In genomic region chr6:85675030-85675819, GRCh38 we compare ENCODE assay signal across 8 cellular contexts. TPM values are rescaled to one million over a fixed set of nuclear protein-coding genes. Genes with fewer than 3 reads are reported as not detected.
DNase-seq lines count a peak whose midpoint lies in the region; ATAC-seq, FAIRE-seq and TF ChIP-seq lines count a peak whose summit lies in the region.

No MANE protein-coding gene starts in this region.

- in situ Hi-C loops in HAP-1 (cut with MboI; ENCODE audit: low sequenced_read_pairs): loop anchor here (5.0 kb wide), 1 partner anchor 33 kb away; the partner anchor contains the start of gene SYNCRIP

- FAIRE-seq in A549 (lab: Jason Lieb, UNC): no peak

- H3K4me3 ChIP-seq in A549: peak overlapping the region; percentile 97; the same call in 2 of the 3 replicates
- peak overlapping the region; percentile 96 for H3K4me3 ChIP-seq in HAP-1

- no peaks in the 10 kb centered on the region for H3K9me3 Mint-ChIP-seq in activated T-helper 2 cell treated with anti-CD3 and anti-CD28 coated beads, Interferon-gamma antibody, Interleukin-2, Interleukin-4, amounts not matched to agents 10 μg/mL and 5 μg/mL and 100 μg/mL, durations not matched to agents 14 hours and 24 hours and 36 hours

- whole genome bisulfite sequencing in A549 (ENCODE audit: missing lambda C conversion rate): 51% methylated on average over 3 of the region's 4 CpGs

- no peak for TF ChIP-seq CTCF in A549 (IDR thresholded peaks at IDR 0.05)

- DNase-seq in A549 (ENCODE audit: low read depth in 1 of 2, low spot score in 1 of 2): peak in 1 of 2 experiments; percentile 47
- DNase-seq in HAP-1 (ENCODE audit: low spot score in 2 of 2): peak; percentile 27 to 38
- no peak for DNase-seq in activated T-helper 2 cell treated with anti-CD3 and anti-CD28 coated beads, Interferon-gamma antibody, Interleukin-2, Interleukin-4, amounts not matched to agents 10 μg/mL and 5 μg/mL and 100 μg/mL, durations not matched to agents 14 hours and 24 hours and 36 hours (ENCODE audit: low spot score)
- DNase-seq in islet precursor cell: peak; percentile 72
- no peak for DNase-seq in central memory CD4-positive, alpha-beta T cell
- no peak for DNase-seq in NCI-H146 (lab: John Stamatoyannopoulos, UW)

- intact Hi-C loops in activated T-helper 2 cell treated with anti-CD3 and anti-CD28 coated beads, Interferon-gamma antibody, Interleukin-2, Interleukin-4, amounts not matched to agents 10 μg/mL and 5 μg/mL and 100 μg/mL, durations not matched to agents 14 hours and 24 hours and 36 hours (cut with micrococcal nuclease): loop anchor here (5.0 to 10.0 kb wide), 3 partner anchors 50 to 1482 kb away; partner anchors contain the start of gene ZNF292

- TF ChIP-seq POLR2A in A549 (IDR thresholded peaks at IDR 0.05; ENCODE audit: low read length): no peak

- POLR2A ChIA-PET in A549 (lab: Yijun Ruan, JAX): interaction anchor here (0.8 to 8.4 kb wide), 3 partner anchors 15 to 41 kb away, joined by 3 to 378 read pairs (median 5); partner anchors contain the start of gene SYNCRIP

- H3K27me3 ChIP-seq in HAP-1 (ENCODE audit: low read depth): no peaks in the 10 kb centered on the region

- H3K36me3 Mint-ChIP-seq in activated T-helper 2 cell treated with anti-CD3 and anti-CD28 coated beads, Interferon-gamma antibody, Interleukin-2, Interleukin-4, amounts not matched to agents 10 μg/mL and 5 μg/mL and 100 μg/mL, durations not matched to agents 14 hours and 24 hours and 36 hours (ENCODE audit: low read depth): peaks cover 68% of the 10 kb centered on the region

- H3K27ac Mint-ChIP-seq in activated T-helper 2 cell treated with anti-CD3 and anti-CD28 coated beads, Interferon-gamma antibody, Interleukin-2, Interleukin-4, amounts not matched to agents 10 μg/mL and 5 μg/mL and 100 μg/mL, durations not matched to agents 14 hours and 24 hours and 36 hours: peak overlapping the region; percentile 46

- H3K4me2 ChIP-seq in A549: peak overlapping the region; percentile 95

- H3K4me1 ChIP-seq in A549 (peaks cover 35% of the 10 kb centered on the region; the same call in 2 of the 3 replicates), HAP-1 (peaks cover 38% of the 10 kb centered on the region)

- no peaks in the 10 kb centered on the region for H3K9me3 ChIP-seq in A549
- H3K9me3 ChIP-seq in HAP-1: no peaks in the 10 kb centered on the region

- H3K27ac ChIP-seq in A549: peak overlapping the region in 1 of 2 experiments; percentile 97; a peak in 2 of 6 replicates

- no peak for TF ChIP-seq RAD21 in A549 (conservative IDR thresholded peaks at IDR 0.05 in 1 of 2, IDR thresholded peaks at IDR 0.05 in 1 of 2)

- H3K4me1 Mint-ChIP-seq in activated T-helper 2 cell treated with anti-CD3 and anti-CD28 coated beads, Interferon-gamma antibody, Interleukin-2, Interleukin-4, amounts not matched to agents 10 μg/mL and 5 μg/mL and 100 μg/mL, durations not matched to agents 14 hours and 24 hours and 36 hours (ENCODE audit: low read depth): peaks cover 55% of the 10 kb centered on the region

- ATAC-seq in A549: no peak
- no peak for ATAC-seq in GM19023 (IDR thresholded peaks at IDR 0.05; ENCODE audit: unreplicated experiment)
- no peak for ATAC-seq in GM19395 (IDR thresholded peaks at IDR 0.05; ENCODE audit: unreplicated experiment)

- peaks cover 47% of the 10 kb centered on the region for H3K36me3 ChIP-seq in HAP-1 (replicated peaks)

- CTCF ChIA-PET in A549 (lab: Yijun Ruan, JAX): interaction anchor here (0.7 kb wide), 1 partner anchor 10 kb away, joined by 4 read pairs; no protein-coding TSS in a partner anchor

- H3K4me3 Mint-ChIP-seq in activated T-helper 2 cell treated with anti-CD3 and anti-CD28 coated beads, Interferon-gamma antibody, Interleukin-2, Interleukin-4, amounts not matched to agents 10 μg/mL and 5 μg/mL and 100 μg/mL, durations not matched to agents 14 hours and 24 hours and 36 hours (ENCODE audit: low read depth): peak overlapping the region; percentile 99

- TF ChIP-seq EP300 in A549 (IDR thresholded peaks at IDR 0.05): no peak

- H3K27me3 Mint-ChIP-seq in activated T-helper 2 cell treated with anti-CD3 and anti-CD28 coated beads, Interferon-gamma antibody, Interleukin-2, Interleukin-4, amounts not matched to agents 10 μg/mL and 5 μg/mL and 100 μg/mL, durations not matched to agents 14 hours and 24 hours and 36 hours (ENCODE audit: low read depth): no peaks in the 10 kb centered on the region

TF ChIP-seq in A549, 52 proteins besides CTCF, POLR2A, EP300 and RAD21 (continues in another document):
- TF ChIP-seq HOXA7 (CRISPR knock-in tag; IDR thresholded peaks at IDR 0.05) (peak; percentile 18; the same call in 1 of the 2 replicates), REST (IDR thresholded peaks at IDR 0.05) (no peak), ATOH8 (CRISPR knock-in tag; IDR thresholded peaks at IDR 0.05; ENCODE audit: low read depth) (no peak), RCOR1 (IDR thresholded peaks at IDR 0.05; ENCODE audit: low read depth, low read length) (no peak), GATA3 (IDR thresholded peaks at IDR 0.05; ENCODE audit: borderline replicate concordance) (no peak), ESRRA (IDR thresholded peaks at IDR 0.05; ENCODE audit: borderline replicate concordance, low read length) (no peak), KDM1A (IDR thresholded peaks at IDR 0.05; ENCODE audit: low read depth) (no peak), MAFK (IDR thresholded peaks at IDR 0.05; ENCODE audit: partially characterized antibody) (no peak), BHLHE40 (IDR thresholded peaks at IDR 0.05; ENCODE audit: low read depth, low read length) (no peak), JUNB (IDR thresholded peaks at IDR 0.05) (no peak), NPAS2 (CRISPR knock-in tag; IDR thresholded peaks at IDR 0.05; ENCODE audit: borderline replicate concordance) (no peak), NFE2L2 (conservative IDR thresholded peaks at IDR 0.05; ENCODE audit: low read length) (no peak)
- TF ChIP-seq, protein P1, sequence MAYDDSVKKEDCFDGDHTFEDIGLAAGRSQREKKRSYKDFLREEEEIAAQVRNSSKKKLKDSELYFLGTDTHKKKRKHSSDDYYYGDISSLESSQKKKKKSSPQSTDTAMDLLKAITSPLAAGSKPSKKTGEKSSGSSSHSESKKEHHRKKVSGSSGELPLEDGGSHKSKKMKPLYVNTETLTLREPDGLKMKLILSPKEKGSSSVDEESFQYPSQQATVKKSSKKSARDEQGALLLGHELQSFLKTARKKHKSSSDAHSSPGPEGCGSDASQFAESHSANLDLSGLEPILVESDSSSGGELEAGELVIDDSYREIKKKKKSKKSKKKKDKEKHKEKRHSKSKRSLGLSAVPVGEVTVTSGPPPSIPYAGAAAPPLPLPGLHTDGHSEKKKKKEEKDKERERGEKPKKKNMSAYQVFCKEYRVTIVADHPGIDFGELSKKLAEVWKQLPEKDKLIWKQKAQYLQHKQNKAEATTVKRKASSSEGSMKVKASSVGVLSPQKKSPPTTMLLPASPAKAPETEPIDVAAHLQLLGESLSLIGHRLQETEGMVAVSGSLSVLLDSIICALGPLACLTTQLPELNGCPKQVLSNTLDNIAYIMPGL (CRISPR knock-in tag; IDR thresholded peaks at IDR 0.05; ENCODE audit: borderline replicate concordance): no peak; the same call in 1 of the 2 replicates
- TF ChIP-seq, protein P2, sequence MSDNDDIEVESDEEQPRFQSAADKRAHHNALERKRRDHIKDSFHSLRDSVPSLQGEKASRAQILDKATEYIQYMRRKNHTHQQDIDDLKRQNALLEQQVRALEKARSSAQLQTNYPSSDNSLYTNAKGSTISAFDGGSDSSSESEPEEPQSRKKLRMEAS (IDR thresholded peaks at IDR 0.05): no peak

RNA-seq across cellular contexts. Expression of gene SYNCRIP, which starts 32.5 kb away (rescaled TPM):
- 47.5 and 60.6 TPM in 2 replicates for polyA plus RNA-seq in A549 (2011; rRNA removed)
- 14.7 and 15.2 TPM in 2 replicates for polyA plus RNA-seq in A549 (2012; cell fraction: cytosol; rRNA removed)
- polyA plus RNA-seq in A549 (2012; cell fraction: nucleus; rRNA removed): 8.4 and 18.8 TPM in 2 replicates
- 100 to 108 TPM (median 102 TPM) in 3 replicates for polyA plus RNA-seq in A549 (2017; fragmentation: RNase III; extraction: RNeasy Plus Mini Kit Qiagen cat#74134 plus additional on column Dnase treatment)
- 14.1 and 18.4 TPM in 2 replicates for polyA minus RNA-seq in A549 (2011; rRNA and poly(A)+ RNA removed)
- 197 TPM in 2 replicates for total RNA-seq in activated T-helper 2 cell treated with anti-CD3 and anti-CD28 coated beads, Interferon-gamma antibody, Interleukin-2, Interleukin-4, amounts not matched to agents 10 μg/mL and 5 μg/mL and 100 μg/mL, durations not matched to agents 14 hours and 24 hours and 36 hours

Comparison
In these comparisons a context has a peak if more than half of its experiments do, and no peak if none do; other contexts are left out.
1. DNase-seq: peak in HAP-1 (2 of 2) and islet precursor cell (single experiment); none in activated T-helper 2 cell treated with anti-CD3 and anti-CD28 coated beads, Interferon-gamma antibody, Interleukin-2, Interleukin-4, amounts not matched to agents 10 μg/mL and 5 μg/mL and 100 μg/mL, durations not matched to agents 14 hours and 24 hours and 36 hours (single experiment), central memory CD4-positive, alpha-beta T cell (single experiment) and NCI-H146 (single experiment).